23 cellular contexts compared by ENCODE assay signal in the genomic region with DNA sequence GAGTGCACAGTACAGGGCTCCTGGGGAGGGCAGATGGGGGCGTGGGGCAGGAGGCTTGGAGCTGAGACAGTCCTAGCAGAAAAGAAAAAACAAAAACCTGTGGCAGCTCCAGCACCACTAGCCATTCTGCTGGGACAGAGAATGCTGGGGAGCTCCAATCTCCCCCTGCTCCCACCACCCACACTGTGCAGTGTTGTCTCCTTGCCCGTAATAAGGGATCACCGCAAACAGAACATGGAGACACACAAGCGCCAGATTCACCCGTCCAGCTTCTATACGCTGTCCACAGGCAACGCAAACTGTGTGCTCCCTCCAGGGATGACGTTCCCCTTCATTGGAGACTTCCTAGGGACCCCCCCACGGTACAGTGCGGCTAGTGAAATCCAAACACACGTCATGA. TPM values are rescaled to one million over a fixed set of nuclear protein-coding genes. Genes with fewer than 3 reads are reported as not detected.
A peak's percentile ranks its signal among the peaks of the same experiment; 100 is the strongest.
DNase-seq lines count a peak whose midpoint lies in the region; FAIRE-seq and TF ChIP-seq lines count a peak whose summit lies in the region.
"Had no signal": no experiment of that assay in that cellular context is flagged by ENCODE, and none has a peak within 500 bp of the region (broad histone marks: within the 10 kb centered on the region; RNA-seq: fewer than 3 reads in every experiment).

No MANE protein-coding gene starts in this region.

- H3K56ac ChIP-seq in H9 (ENCODE audit: insufficient read length, low read depth, low read length), result no peak overlapping the region

- H3K9ac ChIP-seq in BLaER1 (no peak overlapping the region), H9 (ENCODE audit: extremely low read depth, insufficient read length, low read length) (no peak overlapping the region)

- no peak overlapping the region for H2AFZ ChIP-seq in H9 (ENCODE audit: low read length)

- H4K91ac ChIP-seq in H9 (ENCODE audit: insufficient read length, low read depth, low read length), result no peak overlapping the region

- TF ChIP-seq POLR2A in esophagus muscularis mucosa (IDR thresholded peaks at IDR 0.05; ENCODE audit: low read depth), result no peak

- H3K9me3 Mint-ChIP-seq in H9, result no peaks in the 10 kb centered on the region
- H3K9me3 Mint-ChIP-seq in osteocyte (ENCODE audit: unreplicated experiment), result peaks cover 7% of the 10 kb centered on the region
- H3K9me3 Mint-ChIP-seq: CD4-positive, alpha-beta T cell; CD8-positive, alpha-beta T cell had no signal

- H3K79me1 ChIP-seq in H9 (ENCODE audit: insufficient read depth, low read depth, low read length, poor library complexity, severe bottlenecking), result no peaks in the 10 kb centered on the region

- WGBS in H9 (ENCODE audit: extremely low coverage, insufficient read length, low lambda C conversion rate), result no CpG with 5 or more reads among the region's 11 CpGs
- 74% methylated on average over 10 of the region's 11 CpGs for WGBS in esophagus muscularis mucosa

- H3K4me1 Mint-ChIP-seq in H9 (peaks cover 28 to 34% of the 10 kb centered on the region in 2 experiments), osteocyte (ENCODE audit: unreplicated experiment) (no peaks in the 10 kb centered on the region)
- H3K4me1 Mint-ChIP-seq: B cell had no signal

- peaks cover 8% of the 10 kb centered on the region; the same call in 1 of the 2 replicates for H4K20me1 ChIP-seq in BLaER1
- H4K20me1 ChIP-seq in H9 (ENCODE audit: control insufficient read depth, insufficient read depth, insufficient read length), result no peaks in the 10 kb centered on the region

- H2BK120ac ChIP-seq in H9 (ENCODE audit: low read depth, low read length, poor library complexity, severe bottlenecking), result no peak overlapping the region

- H3K27ac ChIP-seq in BLaER1, result no peak overlapping the region
- H3K27ac ChIP-seq in H9 (ENCODE audit: insufficient read length, low read depth, low read length), result no peak overlapping the region
- H3K27ac ChIP-seq in esophagus muscularis mucosa (replicated peaks in 1 of 4), result no peak overlapping the region
- H3K27ac ChIP-seq: 22Rv1, A549, C4-2B had no signal

- H3K4me3 ChIP-seq in BLaER1 (no peak overlapping the region), esophagus muscularis mucosa (no peak overlapping the region)
- H3K4me3 ChIP-seq: A549 had no signal

- no peak overlapping the region for H3K4me3 Mint-ChIP-seq in H9
- H3K4me3 Mint-ChIP-seq in osteocyte (ENCODE audit: unreplicated experiment), result no peak overlapping the region
- H3K4me3 Mint-ChIP-seq: B cell; CD4-positive, alpha-beta T cell; CD8-positive, alpha-beta T cell had no signal

- no peaks in the 10 kb centered on the region for H3K79me2 ChIP-seq in H9 (ENCODE audit: insufficient read depth, low read length)

- H2BK20ac ChIP-seq in H9 (ENCODE audit: low read depth, low read length, poor library complexity, severe bottlenecking), result no peak overlapping the region

- no peak overlapping the region for H3K23ac ChIP-seq in H9 (ENCODE audit: insufficient read length, low read depth, low read length)

- H3K36me3 Mint-ChIP-seq in H9 (ENCODE audit: insufficient read depth in 1 of 3, low read depth in 3 of 3) (no peaks in the 10 kb centered on the region), osteocyte (ENCODE audit: unreplicated experiment) (no peaks in the 10 kb centered on the region)
- H3K36me3 Mint-ChIP-seq: CD8-positive, alpha-beta T cell had no signal

- H3K27me3 Mint-ChIP-seq in H9 (ENCODE audit: low read depth) (peaks cover 8% of the 10 kb centered on the region), osteocyte (ENCODE audit: unreplicated experiment) (no peaks in the 10 kb centered on the region)
- H3K27me3 Mint-ChIP-seq: B cell had no signal

- peak; percentile 11 for DNase-seq in H9
- peak; percentile 91 for DNase-seq in esophagus muscularis mucosa (ENCODE audit: extremely low spot score)
- peak; percentile 60 for DNase-seq in osteocyte (ENCODE audit: extremely low spot score, unreplicated experiment)
- DNase-seq in iPS-NIHi11 (ENCODE audit: low spot score), result no peak
- DNase-seq in HPDE6-E6E7 (ENCODE audit: extremely low spot score), result no peak
- no peak for DNase-seq in RCC 7860 (ENCODE audit: low spot score)
- DNase-seq: AML-193; Caco-2; Calu3; CD4-positive, alpha-beta T cell; CD8-positive, alpha-beta T cell; DMS79 treated with DMSO at 0.1 percent for 48 hours; GF-D8 had no signal

- no peak overlapping the region for H2AK5ac ChIP-seq in H9 (ENCODE audit: insufficient read length, low read length)

- no peaks in the 10 kb centered on the region for H3K36me3 ChIP-seq in BLaER1
- H3K36me3 ChIP-seq in esophagus muscularis mucosa, result no peaks in the 10 kb centered on the region

- no peak overlapping the region for H2BK12ac ChIP-seq in H9 (ENCODE audit: insufficient read length, low read depth, low read length)

- H3K27me3 ChIP-seq in BLaER1, result no peaks in the 10 kb centered on the region
- H3K27me3 ChIP-seq in H9 (ENCODE audit: insufficient read depth, low read length), result no peaks in the 10 kb centered on the region
- H3K27me3 ChIP-seq in esophagus muscularis mucosa, result peaks cover 0 to 35% (median 0%) of the 10 kb centered on the region in 4 donors

- H2BK5ac ChIP-seq in H9 (ENCODE audit: insufficient read length, low read length), result no peak overlapping the region

- H3K4me2 ChIP-seq in BLaER1 (peak overlapping the region; percentile 42), H9 (ENCODE audit: insufficient read depth, insufficient read length, low read length) (no peak overlapping the region)
- H3K4me2 ChIP-seq: A549 had no signal

- no peaks in the 10 kb centered on the region for H3K23me2 ChIP-seq in H9 (ENCODE audit: insufficient read length, low read depth, low read length, poor library complexity, severe bottlenecking)

- H3K27ac Mint-ChIP-seq in H9 (no peak overlapping the region), osteocyte (ENCODE audit: unreplicated experiment) (no peak overlapping the region)
- H3K27ac Mint-ChIP-seq: B cell; CD4-positive, alpha-beta T cell; CD8-positive, alpha-beta T cell had no signal

- no peak overlapping the region for H3K18ac ChIP-seq in H9 (ENCODE audit: insufficient read length, low read depth, low read length)

- no peak overlapping the region for H3K4ac ChIP-seq in H9 (ENCODE audit: low read depth, low read length)

- no peak for TF ChIP-seq EP300 in esophagus muscularis mucosa (IDR thresholded peaks at IDR 0.05)

- peaks cover 71% of the 10 kb centered on the region for H3K4me1 ChIP-seq in BLaER1
- peaks cover 5% of the 10 kb centered on the region; the same call in 1 of the 2 replicates for H3K4me1 ChIP-seq in H9 (ENCODE audit: insufficient read depth, low read length)
- H3K4me1 ChIP-seq in esophagus muscularis mucosa, result no peaks in the 10 kb centered on the region
- H3K4me1 ChIP-seq: A549, Caco-2 had no signal

- FAIRE-seq in RCC 7860 (lab: Jason Lieb, UNC), result no peak
- FAIRE-seq: A549, D721Med, G401.6, GM12891, GM19239 had no signal

- H4K8ac ChIP-seq in H9 (replicated peaks; ENCODE audit: insufficient read length, low read depth, low read length), result no peak overlapping the region

- H3K14ac ChIP-seq in H9 (ENCODE audit: insufficient read depth, low read length), result no peak overlapping the region

- no peaks in the 10 kb centered on the region for H3K9me3 ChIP-seq in BLaER1
- no peaks in the 10 kb centered on the region for H3K9me3 ChIP-seq in H9 (ENCODE audit: control insufficient read depth, low read depth, low read length)
- H3K9me3 ChIP-seq in esophagus muscularis mucosa, result no peaks in the 10 kb centered on the region
- H3K9me3 ChIP-seq: A549, Caco-2 had no signal

- intact Hi-C loops in esophagus muscularis mucosa (cut with DNase I), result no loop called here

- no peak for TF ChIP-seq CTCF in H9 (conservative IDR thresholded peaks at IDR 0.05)
- no peak for TF ChIP-seq CTCF in esophagus muscularis mucosa (IDR thresholded peaks at IDR 0.05)
- TF ChIP-seq CTCF in osteocyte (IDR thresholded peaks at IDR 0.05), result no peak

- no peak overlapping the region for H4K5ac ChIP-seq in H9 (ENCODE audit: insufficient read length, low read depth, low read length)

- H2BK15ac ChIP-seq in H9 (ENCODE audit: low read depth, low read length), result no peak overlapping the region

- no peak overlapping the region for H3T11ph ChIP-seq in H9 (ENCODE audit: low read length)

RNA-seq across cellular contexts. Expression of a gene that starts 31.4 kb away (rescaled TPM):
- total RNA-seq in H9 (2021) (0.46 and 0.94 TPM in 2 replicates), esophagus muscularis mucosa (under 1 TPM; 0.06 to 0.83 (median 0.24) TPM), osteocyte (0.11 TPM in 1 of 2 replicates, not detected in the other)
- total RNA-seq: A172; B cell; Caco-2; Calu3; CD4-positive, alpha-beta T cell; CD8-positive, alpha-beta T cell had no signal

Comparison
In these comparisons a context has a peak if more than half of its experiments do, and no peak if none do; other contexts are left out.
1. DNase-seq: peak in H9 (single experiment), esophagus muscularis mucosa (single experiment) and osteocyte (single experiment); none in iPS-NIHi11 (single experiment), HPDE6-E6E7 (single experiment) and RCC 7860 (single experiment).